In genomic region chr6:4885534-4885933, GRCh38 we compare ENCODE assay signal across 9 cellular contexts.
"Had no signal": no experiment of that assay in that cellular context is flagged by ENCODE, and none has a peak within 500 bp of the region (broad histone marks: within the 10 kb centered on the region; RNA-seq: fewer than 3 reads in every experiment).

No MANE protein-coding gene starts in this region.

- ATAC-seq: activated CD8-positive, alpha-beta T cell treated with anti-CD3 and anti-CD28 coated beads, Interleukin-2, amount 10 ng/mL, durations not matched to agents 7 days and 5 days; heart left ventricle; left colon; natural killer cell had no signal

- H3K36me3 Mint-ChIP-seq: natural killer cell had no signal

- H3K27ac Mint-ChIP-seq: activated CD8-positive, alpha-beta T cell treated with anti-CD3 and anti-CD28 coated beads, Interleukin-2, amount 10 ng/mL, durations not matched to agents 7 days and 5 days; activated naive CD4-positive, alpha-beta T cell treated with anti-CD3 and anti-CD28 coated beads for 36 hours had no signal

- DNase-seq: activated CD4-positive, alpha-beta T cell treated with anti-CD3 and anti-CD28 coated beads for 4 hours; activated CD8-positive, alpha-beta memory T cell treated with anti-CD3 and anti-CD28 coated beads, Interleukin-2, amount 50 U/mL, for 48 hours; activated CD8-positive, alpha-beta T cell treated with anti-CD3 and anti-CD28 coated beads, Interleukin-2, amount 10 ng/mL, durations not matched to agents 7 days and 5 days; activated naive CD4-positive, alpha-beta T cell treated with anti-CD3 and anti-CD28 coated beads for 36 hours; heart left ventricle; left colon; natural killer cell; stimulated activated CD4-positive, alpha-beta T cell treated with anti-CD3 and anti-CD28 coated beads, Interleukin-4, amount 100 ng/mL, for 4 hours; WERI-Rb-1 had no signal

- H3K4me3 Mint-ChIP-seq: activated CD8-positive, alpha-beta T cell treated with anti-CD3 and anti-CD28 coated beads, Interleukin-2, amount 10 ng/mL, durations not matched to agents 7 days and 5 days; activated naive CD4-positive, alpha-beta T cell treated with anti-CD3 and anti-CD28 coated beads for 36 hours; natural killer cell had no signal

- H3K9me3 Mint-ChIP-seq: natural killer cell had no signal
